2 cellular contexts compared by ENCODE assay signal in genomic region chr7:86999737-87000136, GRCh38.
TF ChIP-seq lines count a peak whose summit lies in the region.

No MANE protein-coding gene starts in this region.

TF ChIP-seq in GM23338, 12 proteins besides CTCF, POLR2A, EP300 and RAD21 (continued from another document):
- TF ChIP-seq ZNF462 (CRISPR knock-in tag; IDR thresholded peaks at IDR 0.05) (no peak), ZNF331 (CRISPR knock-in tag; IDR thresholded peaks at IDR 0.05; ENCODE audit: low read depth) (no peak), ZNF114 (CRISPR knock-in tag; IDR thresholded peaks at IDR 0.05) (no peak), STAT1 (IDR thresholded peaks at IDR 0.05; ENCODE audit: unreplicated experiment) (no peak), REST (IDR thresholded peaks at IDR 0.05; ENCODE audit: unreplicated experiment) (no peak), ETS1 (IDR thresholded peaks at IDR 0.05) (no peak)

TF ChIP-seq in WTC11, 78 proteins besides CTCF, POLR2A, EP300 and RAD21 (continued from another document):
- TF ChIP-seq ZSCAN18 (CRISPR knock-in tag; IDR thresholded peaks at IDR 0.05) (no peak), FOXP4 (CRISPR knock-in tag; IDR thresholded peaks at IDR 0.05) (no peak), ATF3 (CRISPR knock-in tag; conservative IDR thresholded peaks at IDR 0.05) (no peak)
